In the genomic region with DNA sequence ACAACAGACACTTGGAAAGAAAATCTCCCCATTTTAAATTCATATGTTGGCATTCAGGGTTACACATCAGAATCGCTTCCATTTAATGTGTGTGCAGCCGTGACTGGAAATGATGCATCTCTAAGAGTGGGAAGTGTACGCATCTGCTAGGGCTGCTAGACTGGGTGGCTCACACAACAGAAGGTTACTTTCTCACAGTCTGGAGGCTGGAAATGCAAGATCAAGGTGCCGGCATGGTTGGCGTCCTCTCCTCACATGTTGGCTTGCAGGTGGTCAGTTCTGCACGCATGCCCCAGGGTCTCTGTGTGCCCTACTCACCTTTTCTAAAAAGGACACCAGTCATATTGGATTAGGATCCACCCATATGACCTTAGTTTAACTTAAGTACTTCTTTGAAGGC, we compare ENCODE assay signal across 37 cellular contexts.
"Had no signal": no experiment of that assay in that cellular context is flagged by ENCODE, and none has a peak within 500 bp of the region (broad histone marks: within the 10 kb centered on the region; RNA-seq: fewer than 3 reads in every experiment).

No MANE protein-coding gene starts in this region.

- H3K9me3 Mint-ChIP-seq: activated B cell treated with CpG ODN at 0.5 μM for 24 hours; activated CD4-positive, alpha-beta memory T cell treated with anti-CD3 and anti-CD28 coated beads for 36 hours; activated CD4-positive, alpha-beta T cell treated with anti-CD3 and anti-CD28 coated beads, Interleukin-2, amount 10 ng/mL, durations not matched to agents 24 days and 14 days; activated CD8-positive, alpha-beta T cell treated with anti-CD3 and anti-CD28 coated beads for 36 hours; activated naive CD4-positive, alpha-beta T cell treated with anti-CD3 and anti-CD28 coated beads for 36 hours; activated naive CD8-positive, alpha-beta T cell treated with anti-CD3 and anti-CD28 coated beads for 36 hours; activated T-cell treated with anti-CD3 and anti-CD28 coated beads, Interleukin-2, amount 50 U/mL, for 72 hours; activated T-helper 1 cell treated with anti-CD3 and anti-CD28 coated beads, Interleukin-12 subunit alpha, Interleukin-12 subunit beta, Interleukin-2, Interleukin-4 antibody, amounts not matched to agents 30 ng/mL and 10 ng/mL and 1 ng/mL, durations not matched to agents 14 hours and 24 hours and 36 hours; activated T-helper 17 cell treated with anti-CD3 and anti-CD28 coated beads, Interleukin-2, amount 50 U/mL, for 72 hours; T-helper 1 cell treated with Interleukin-12 subunit alpha and Interleukin-12 subunit beta and Interleukin-4 antibody, amounts not matched to agents 30 μg/mL and 1 μg/mL, for 36 hours; T-helper 2 cell treated with Interferon-gamma antibody and Interleukin-4, amounts not matched to agents 5 μg/mL and 100 μg/mL, for 36 hours had no signal

- ATAC-seq: activated CD8-positive, alpha-beta T cell treated with anti-CD3 and anti-CD28 coated beads for 36 hours; activated naive CD4-positive, alpha-beta T cell treated with anti-CD3 and anti-CD28 coated beads, Interleukin-2, amount 50 U/mL, for 72 hours; activated T-cell treated with anti-CD3 and anti-CD28 coated beads, Interleukin-2, amount 50 U/mL, for 4 hours; activated T-cell treated with anti-CD3 and anti-CD28 coated beads, Interleukin-2, amount 50 U/mL, for 72 hours; activated T-helper 17 cell treated with anti-CD3 and anti-CD28 coated beads, Interleukin-2, amount 50 U/mL, for 72 hours had no signal

- H3K9me3 ChIP-seq: adrenal gland, breast epithelium had no signal

- H3K27ac Mint-ChIP-seq: activated B cell treated with CpG ODN at 0.5 μM for 24 hours; activated CD4-positive, alpha-beta memory T cell treated with anti-CD3 and anti-CD28 coated beads for 36 hours; activated CD4-positive, alpha-beta T cell treated with anti-CD3 and anti-CD28 coated beads, Interleukin-2, amount 10 ng/mL, durations not matched to agents 24 days and 14 days; activated CD8-positive, alpha-beta T cell treated with anti-CD3 and anti-CD28 coated beads for 36 hours; activated naive CD4-positive, alpha-beta T cell treated with anti-CD3 and anti-CD28 coated beads for 36 hours; activated naive CD4-positive, alpha-beta T cell treated with anti-CD3 and anti-CD28 coated beads, Interleukin-2, amount 50 U/mL, for 72 hours; activated naive CD8-positive, alpha-beta T cell treated with anti-CD3 and anti-CD28 coated beads for 36 hours; activated T-cell treated with anti-CD3 and anti-CD28 coated beads, Interleukin-2, amount 50 U/mL, for 72 hours; activated T-helper 1 cell treated with anti-CD3 and anti-CD28 coated beads, Interleukin-12 subunit alpha, Interleukin-12 subunit beta, Interleukin-2, Interleukin-4 antibody, amounts not matched to agents 30 ng/mL and 10 ng/mL and 1 ng/mL, durations not matched to agents 14 hours and 24 hours and 36 hours; activated T-helper 17 cell treated with anti-CD3 and anti-CD28 coated beads, Interleukin-2, amount 50 U/mL, for 72 hours; T-helper 1 cell treated with Interleukin-12 subunit alpha and Interleukin-12 subunit beta and Interleukin-4 antibody, amounts not matched to agents 30 μg/mL and 1 μg/mL, for 36 hours; T-helper 2 cell treated with Interferon-gamma antibody and Interleukin-4, amounts not matched to agents 5 μg/mL and 100 μg/mL, for 36 hours had no signal

- H3K4me1 Mint-ChIP-seq: activated B cell treated with CpG ODN at 0.5 μM for 24 hours; activated CD4-positive, alpha-beta T cell treated with anti-CD3 and anti-CD28 coated beads, Interleukin-2, amount 10 ng/mL, durations not matched to agents 24 days and 14 days; activated naive CD8-positive, alpha-beta T cell treated with anti-CD3 and anti-CD28 coated beads for 36 hours; activated T-helper 17 cell treated with anti-CD3 and anti-CD28 coated beads, Interleukin-2, amount 50 U/mL, for 72 hours had no signal

- H3K27me3 Mint-ChIP-seq: activated B cell treated with CpG ODN at 0.5 μM for 24 hours; activated CD4-positive, alpha-beta memory T cell treated with anti-CD3 and anti-CD28 coated beads for 36 hours; activated CD4-positive, alpha-beta T cell treated with anti-CD3 and anti-CD28 coated beads, Interleukin-2, amount 10 ng/mL, durations not matched to agents 24 days and 14 days; activated CD8-positive, alpha-beta T cell treated with anti-CD3 and anti-CD28 coated beads for 36 hours; activated naive CD8-positive, alpha-beta T cell treated with anti-CD3 and anti-CD28 coated beads for 36 hours; activated T-helper 17 cell treated with anti-CD3 and anti-CD28 coated beads, Interleukin-2, amount 50 U/mL, for 72 hours had no signal

- H3K36me3 ChIP-seq: adrenal gland, brain microvascular endothelial cell, breast epithelium had no signal

- H3K36me3 Mint-ChIP-seq: activated CD4-positive, alpha-beta memory T cell treated with anti-CD3 and anti-CD28 coated beads for 36 hours; activated naive CD4-positive, alpha-beta T cell treated with anti-CD3 and anti-CD28 coated beads, Interleukin-2, amount 50 U/mL, for 72 hours; activated naive CD8-positive, alpha-beta T cell treated with anti-CD3 and anti-CD28 coated beads for 36 hours had no signal

- FAIRE-seq: astrocyte, TTC549 had no signal

- DNase-seq: activated B cell treated with CpG ODN at 0.5 μM for 24 hours; activated CD4-positive, alpha-beta memory T cell treated with anti-CD3 and anti-CD28 coated beads for 36 hours; activated CD4-positive, alpha-beta T cell treated with anti-CD3 and anti-CD28 coated beads for 4 hours; activated CD4-positive, alpha-beta T cell treated with anti-CD3 and anti-CD28 coated beads, Interleukin-2, amount 10 ng/mL, durations not matched to agents 24 days and 14 days; activated CD4-positive, alpha-beta T cell treated with anti-CD3 and anti-CD28 coated beads, Interleukin-2, amount 50 U/mL, for 1 hour; activated CD4-positive, alpha-beta T cell treated with anti-CD3 and anti-CD28 coated beads, Interleukin-2, amount 50 U/mL, for 4 hours; activated CD4-positive, CD25-positive, alpha-beta regulatory T cell treated with anti-CD3 and anti-CD28 coated beads, Interleukin-2, amount 50 U/mL, for 72 hours; activated CD8-positive, alpha-beta memory T cell treated with anti-CD3 and anti-CD28 coated beads, Interleukin-2, amount 50 U/mL, for 4 hours; activated CD8-positive, alpha-beta T cell treated with anti-CD3 and anti-CD28 coated beads for 36 hours; activated effector memory CD4-positive, alpha-beta T cell treated with anti-CD3 and anti-CD28 coated beads, Interleukin-2, amount 50 U/mL, for 16 hours; activated gamma-delta T cell treated with Interleukin-2 at 50 U/mL for 16 hours; activated naive CD4-positive, alpha-beta T cell; activated naive CD4-positive, alpha-beta T cell treated with anti-CD3 and anti-CD28 coated beads for 36 hours; activated naive CD4-positive, alpha-beta T cell treated with anti-CD3 and anti-CD28 coated beads, Interleukin-2, amount 50 U/mL, for 16 hours; activated naive CD8-positive, alpha-beta T cell treated with anti-CD3 and anti-CD28 coated beads for 36 hours; activated T-cell treated with anti-CD3 and anti-CD28 coated beads for 4 hours; activated T-cell treated with anti-CD3 and anti-CD28 coated beads, Interleukin-2, amount 50 U/mL, for 1 hour; activated T-cell treated with anti-CD3 and anti-CD28 coated beads, Interleukin-2, amount 50 U/mL, for 4 hours; activated T-cell treated with anti-CD3 and anti-CD28 coated beads, Interleukin-2, amount 50 U/mL, for 72 hours; adrenal gland; amniotic stem cell; aorta; brain microvascular endothelial cell; central memory CD4-positive, alpha-beta T cell; SW 1271; T-helper 1 cell; T-helper 2 cell; T-helper 9 cell had no signal

- H3K4me3 Mint-ChIP-seq: activated B cell treated with CpG ODN at 0.5 μM for 24 hours; activated CD4-positive, alpha-beta memory T cell treated with anti-CD3 and anti-CD28 coated beads for 36 hours; activated CD4-positive, alpha-beta T cell treated with anti-CD3 and anti-CD28 coated beads, Interleukin-2, amount 10 ng/mL, durations not matched to agents 24 days and 14 days; activated CD8-positive, alpha-beta T cell treated with anti-CD3 and anti-CD28 coated beads for 36 hours; activated naive CD4-positive, alpha-beta T cell treated with anti-CD3 and anti-CD28 coated beads for 36 hours; activated naive CD8-positive, alpha-beta T cell treated with anti-CD3 and anti-CD28 coated beads for 36 hours; activated T-cell treated with anti-CD3 and anti-CD28 coated beads, Interleukin-2, amount 50 U/mL, for 4 hours; activated T-cell treated with anti-CD3 and anti-CD28 coated beads, Interleukin-2, amount 50 U/mL, for 72 hours; activated T-helper 1 cell treated with anti-CD3 and anti-CD28 coated beads, Interleukin-12 subunit alpha, Interleukin-12 subunit beta, Interleukin-2, Interleukin-4 antibody, amounts not matched to agents 30 ng/mL and 10 ng/mL and 1 ng/mL, durations not matched to agents 14 hours and 24 hours and 36 hours; activated T-helper 17 cell treated with anti-CD3 and anti-CD28 coated beads, Interleukin-2, amount 50 U/mL, for 72 hours; T-helper 1 cell treated with Interleukin-12 subunit alpha and Interleukin-12 subunit beta and Interleukin-4 antibody, amounts not matched to agents 30 μg/mL and 1 μg/mL, for 36 hours; T-helper 2 cell treated with Interferon-gamma antibody and Interleukin-4, amounts not matched to agents 5 μg/mL and 100 μg/mL, for 36 hours had no signal

- H3K27me3 ChIP-seq: adrenal gland, brain microvascular endothelial cell, breast epithelium had no signal

- H3K4me3 ChIP-seq: adrenal gland, breast epithelium had no signal

- H3K4me1 ChIP-seq: breast epithelium had no signal

- H3K27ac ChIP-seq: adrenal gland, brain microvascular endothelial cell, breast epithelium, VCaP had no signal
